In the genomic region with DNA sequence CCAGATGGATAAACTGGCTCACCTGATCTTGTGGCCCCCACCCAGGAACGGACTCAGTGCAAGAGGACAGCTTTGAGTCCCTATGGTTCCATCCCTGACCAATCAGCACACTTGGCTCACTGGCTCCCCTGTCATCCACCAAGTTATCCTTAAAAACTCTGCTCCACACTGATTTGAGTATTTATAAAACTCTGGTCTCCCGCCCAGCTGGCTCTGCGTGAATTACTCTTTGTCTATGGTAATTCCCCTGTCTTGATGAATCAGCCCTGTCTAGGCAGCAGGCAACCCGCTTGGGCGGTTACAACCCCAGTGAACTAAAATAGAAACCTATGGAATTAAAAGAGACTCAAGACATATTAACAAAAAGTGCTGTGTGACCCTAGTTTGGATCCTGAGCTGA, we compare ENCODE assay signal across 13 cellular contexts. TPM values are rescaled to one million over a fixed set of nuclear protein-coding genes. Genes with fewer than 3 reads are reported as not detected.
DNase-seq lines count a peak whose midpoint lies in the region; ATAC-seq, FAIRE-seq and TF ChIP-seq lines count a peak whose summit lies in the region.
"Had no signal": no experiment of that assay in that cellular context is flagged by ENCODE, and none has a peak within 500 bp of the region (broad histone marks: within the 10 kb centered on the region; RNA-seq: fewer than 3 reads in every experiment).

No MANE protein-coding gene starts in this region.

- H3K9me3 ChIP-seq in HAP-1: no peaks in the 10 kb centered on the region
- H3K9me3 ChIP-seq: A549, breast epithelium had no signal

- POLR2A ChIA-PET in activated CD4-positive, alpha-beta T cell treated with anti-CD3 and anti-CD28 coated beads for 36 hours (lab: Charles Lee): interaction anchor here (0.7 kb wide), 1 partner anchor 8 kb away, joined by 3 read pairs; no protein-coding TSS in a partner anchor

- FAIRE-seq in RCC 7860 (lab: Jason Lieb, UNC): peak; percentile 16
- FAIRE-seq: A549, K562 had no signal

- intact Hi-C loops in activated CD4-positive, alpha-beta T cell treated with anti-CD3 and anti-CD28 coated beads for 36 hours (cut with DNase I, micrococcal nuclease): no loop called here
- intact Hi-C loops in activated T-helper 1 cell treated with anti-CD3 and anti-CD28 coated beads, Interleukin-12 subunit alpha, Interleukin-12 subunit beta, Interleukin-2, Interleukin-4 antibody, amounts not matched to agents 30 ng/mL and 10 ng/mL and 1 ng/mL, durations not matched to agents 14 hours and 24 hours and 36 hours (cut with micrococcal nuclease): loop anchor here (1.0 to 5.0 kb wide), 2 partner anchors 10 to 1168 kb away; a partner anchor contains a TSS

- in situ Hi-C loops in HAP-1 (cut with MboI; ENCODE audit: low sequenced_read_pairs): no loop called here

- CTCF ChIA-PET in activated CD4-positive, alpha-beta T cell treated with anti-CD3 and anti-CD28 coated beads for 36 hours (lab: Charles Lee): interaction anchor here (1.5 to 2.6 kb wide), 3 partner anchors 11 to 35 kb away, joined by 3 to 8 read pairs (median 7); no protein-coding TSS in a partner anchor

- peak overlapping the region; percentile 15 for H3K27ac ChIP-seq in foreskin keratinocyte
- H3K27ac ChIP-seq: A549, breast epithelium, epithelial cell of prostate had no signal

- H3K4me1 ChIP-seq in foreskin keratinocyte: peaks cover 14% of the 10 kb centered on the region
- peaks cover 20% of the 10 kb centered on the region for H3K4me1 ChIP-seq in HAP-1
- H3K4me1 ChIP-seq: A549, breast epithelium had no signal

- H3K4me1 Mint-ChIP-seq in activated CD4-positive, alpha-beta T cell treated with anti-CD3 and anti-CD28 coated beads for 36 hours: peaks cover 43% of the 10 kb centered on the region
- H3K4me1 Mint-ChIP-seq in activated T-helper 1 cell treated with anti-CD3 and anti-CD28 coated beads, Interleukin-12 subunit alpha, Interleukin-12 subunit beta, Interleukin-2, Interleukin-4 antibody, amounts not matched to agents 30 ng/mL and 10 ng/mL and 1 ng/mL, durations not matched to agents 14 hours and 24 hours and 36 hours (ENCODE audit: low read depth): peaks cover 47% of the 10 kb centered on the region

- DNase-seq in activated CD4-positive, alpha-beta T cell treated with anti-CD3 and anti-CD28 coated beads for 36 hours: peak; percentile 75
- no peak for DNase-seq in activated CD4-positive, alpha-beta T cell treated with anti-CD3 and anti-CD28 coated beads for 1 hour
- DNase-seq in RCC 7860 (ENCODE audit: low spot score) (peak; percentile 29), foreskin keratinocyte (peak; percentile 63 to 69), HAP-1 (ENCODE audit: low spot score in 2 of 2) (no peak)
- DNase-seq in stimulated activated CD4-positive, alpha-beta T cell treated with anti-CD3 and anti-CD28 coated beads, Interleukin-15, amount 100 ng/mL, for 24 hours: peak; percentile 49
- DNase-seq in activated T-helper 1 cell treated with anti-CD3 and anti-CD28 coated beads, Interleukin-12 subunit alpha, Interleukin-12 subunit beta, Interleukin-2, Interleukin-4 antibody, amounts not matched to agents 30 ng/mL and 10 ng/mL and 1 ng/mL, durations not matched to agents 14 hours and 24 hours and 36 hours (ENCODE audit: low spot score): no peak
- DNase-seq: DMS79 had no signal

- peak; percentile 68 for ATAC-seq in activated CD4-positive, alpha-beta T cell treated with anti-CD3 and anti-CD28 coated beads for 36 hours
- ATAC-seq in foreskin keratinocyte: peak; percentile 89
- ATAC-seq in HG03108 (IDR thresholded peaks at IDR 0.05; ENCODE audit: unreplicated experiment): no peak
- ATAC-seq: A549, K562 had no signal

- H3K36me3 Mint-ChIP-seq in activated CD4-positive, alpha-beta T cell treated with anti-CD3 and anti-CD28 coated beads for 36 hours (ENCODE audit: low read depth): no peaks in the 10 kb centered on the region
- H3K36me3 Mint-ChIP-seq in activated T-helper 1 cell treated with anti-CD3 and anti-CD28 coated beads, Interleukin-12 subunit alpha, Interleukin-12 subunit beta, Interleukin-2, Interleukin-4 antibody, amounts not matched to agents 30 ng/mL and 10 ng/mL and 1 ng/mL, durations not matched to agents 14 hours and 24 hours and 36 hours (ENCODE audit: low read depth): peaks cover 3% of the 10 kb centered on the region

- no peak overlapping the region for H3K4me3 Mint-ChIP-seq in activated CD4-positive, alpha-beta T cell treated with anti-CD3 and anti-CD28 coated beads for 36 hours
- no peak overlapping the region for H3K4me3 Mint-ChIP-seq in activated T-helper 1 cell treated with anti-CD3 and anti-CD28 coated beads, Interleukin-12 subunit alpha, Interleukin-12 subunit beta, Interleukin-2, Interleukin-4 antibody, amounts not matched to agents 30 ng/mL and 10 ng/mL and 1 ng/mL, durations not matched to agents 14 hours and 24 hours and 36 hours

- H3K27me3 ChIP-seq in foreskin keratinocyte (no peaks in the 10 kb centered on the region), HAP-1 (ENCODE audit: low read depth) (no peaks in the 10 kb centered on the region)
- H3K27me3 ChIP-seq: breast epithelium had no signal

- H3K9me3 Mint-ChIP-seq in activated CD4-positive, alpha-beta T cell treated with anti-CD3 and anti-CD28 coated beads for 36 hours (ENCODE audit: low read depth): no peaks in the 10 kb centered on the region
- H3K9me3 Mint-ChIP-seq in activated T-helper 1 cell treated with anti-CD3 and anti-CD28 coated beads, Interleukin-12 subunit alpha, Interleukin-12 subunit beta, Interleukin-2, Interleukin-4 antibody, amounts not matched to agents 30 ng/mL and 10 ng/mL and 1 ng/mL, durations not matched to agents 14 hours and 24 hours and 36 hours: no peaks in the 10 kb centered on the region

- H3K27ac Mint-ChIP-seq in activated CD4-positive, alpha-beta T cell treated with anti-CD3 and anti-CD28 coated beads for 36 hours: no peak overlapping the region
- no peak overlapping the region for H3K27ac Mint-ChIP-seq in activated T-helper 1 cell treated with anti-CD3 and anti-CD28 coated beads, Interleukin-12 subunit alpha, Interleukin-12 subunit beta, Interleukin-2, Interleukin-4 antibody, amounts not matched to agents 30 ng/mL and 10 ng/mL and 1 ng/mL, durations not matched to agents 14 hours and 24 hours and 36 hours

- no peak for TF ChIP-seq CTCF in foreskin keratinocyte (conservative IDR thresholded peaks at IDR 0.05)

- no peak overlapping the region for H3K4me3 ChIP-seq in HAP-1
- H3K4me3 ChIP-seq: A549, breast epithelium, K562 had no signal

- no peaks in the 10 kb centered on the region for H3K36me3 ChIP-seq in HAP-1 (replicated peaks)
- H3K36me3 ChIP-seq: breast epithelium had no signal

- no peaks in the 10 kb centered on the region for H3K27me3 Mint-ChIP-seq in activated CD4-positive, alpha-beta T cell treated with anti-CD3 and anti-CD28 coated beads for 36 hours
- peaks cover 4% of the 10 kb centered on the region for H3K27me3 Mint-ChIP-seq in activated T-helper 1 cell treated with anti-CD3 and anti-CD28 coated beads, Interleukin-12 subunit alpha, Interleukin-12 subunit beta, Interleukin-2, Interleukin-4 antibody, amounts not matched to agents 30 ng/mL and 10 ng/mL and 1 ng/mL, durations not matched to agents 14 hours and 24 hours and 36 hours (ENCODE audit: insufficient read depth)

RNA-seq across cellular contexts. Expression of a gene that starts 38.1 kb away (rescaled TPM):
- total RNA-seq in activated CD4-positive, alpha-beta T cell treated with anti-CD3 and anti-CD28 coated beads for 36 hours: 10 to 100 TPM; 22.0 to 22.9 TPM
- 8.0 and 8.9 TPM in 2 replicates for total RNA-seq in foreskin keratinocyte
- polyA plus RNA-seq in foreskin keratinocyte: 6.5 and 7.4 TPM in 2 replicates
- 101 and 107 TPM in 2 replicates for total RNA-seq in activated T-helper 1 cell treated with anti-CD3 and anti-CD28 coated beads, Interleukin-12 subunit alpha, Interleukin-12 subunit beta, Interleukin-2, Interleukin-4 antibody, amounts not matched to agents 30 ng/mL and 10 ng/mL and 1 ng/mL, durations not matched to agents 14 hours and 24 hours and 36 hours

Comparison
In these comparisons a context has a peak if more than half of its experiments do, and no peak if none do; other contexts are left out.
1. DNase-seq: peak in activated CD4-positive, alpha-beta T cell treated with anti-CD3 and anti-CD28 coated beads for 36 hours (single experiment), RCC 7860 (single experiment), foreskin keratinocyte (2 of 2) and stimulated activated CD4-positive, alpha-beta T cell treated with anti-CD3 and anti-CD28 coated beads, Interleukin-15, amount 100 ng/mL, for 24 hours (single experiment); none in activated CD4-positive, alpha-beta T cell treated with anti-CD3 and anti-CD28 coated beads for 1 hour (single experiment), activated T-helper 1 cell treated with anti-CD3 and anti-CD28 coated beads, Interleukin-12 subunit alpha, Interleukin-12 subunit beta, Interleukin-2, Interleukin-4 antibody, amounts not matched to agents 30 ng/mL and 10 ng/mL and 1 ng/mL, durations not matched to agents 14 hours and 24 hours and 36 hours (single experiment) and HAP-1 (0 of 2).